ENCODE assay signal across 1 cellular context in genomic region chr21:42524341-42525227, GRCh38.
TF ChIP-seq lines count a peak whose summit lies in the region.

No MANE protein-coding gene starts in this region.

TF ChIP-seq in GM12878, 131 proteins besides CTCF, POLR2A, EP300 and RAD21 (continued from another document and continues in another):
- peak; percentile 53; the same call in 1 of the 2 replicates for TF ChIP-seq NKRF (conservative IDR thresholded peaks at IDR 0.05)
- TF ChIP-seq MTA2 (IDR thresholded peaks at IDR 0.05; ENCODE audit: low read depth), result peak; percentile 93
- 0 out of 2 replicates have a peak, but pooled peaks have one; percentile 22 for TF ChIP-seq MTA3 (IDR thresholded peaks at IDR 0.05; ENCODE audit: borderline replicate concordance, low read length)
- peak; percentile 79; the same call in 1 of the 2 replicates for TF ChIP-seq NFIC (IDR thresholded peaks at IDR 0.05; ENCODE audit: low read depth, low read length)
- TF ChIP-seq HDAC2 (IDR thresholded peaks at IDR 0.05), result no peak
- TF ChIP-seq ATF7 (IDR thresholded peaks at IDR 0.05; ENCODE audit: low read depth), result peak; percentile 99
- peak; percentile 46; the same call in 1 of the 2 replicates for TF ChIP-seq ZBTB40 (IDR thresholded peaks at IDR 0.05; ENCODE audit: borderline replicate concordance)
- TF ChIP-seq ATF2 (IDR thresholded peaks at IDR 0.05; ENCODE audit: low read length), result peak; percentile 89
- no peak for TF ChIP-seq KAT2A (conservative IDR thresholded peaks at IDR 0.05; ENCODE audit: control insufficient read depth, low read depth, low read length)
- TF ChIP-seq ZNF217 (IDR thresholded peaks at IDR 0.05), result peak; percentile 36; the same call in 1 of the 2 replicates
- TF ChIP-seq JUNB (IDR thresholded peaks at IDR 0.05), result peak; percentile 58
- 0 out of 2 replicates have a peak, but pooled peaks have one; percentile 63 for TF ChIP-seq SMARCA5 (IDR thresholded peaks at IDR 0.05)
- peak; percentile 57 for TF ChIP-seq IKZF1 (conservative IDR thresholded peaks at IDR 0.05)
- TF ChIP-seq FOXM1 (IDR thresholded peaks at IDR 0.05; ENCODE audit: low read depth, low read length), result peak; percentile 65; the same call in 1 of the 2 replicates
- no peak for TF ChIP-seq SREBF2 (IDR thresholded peaks at IDR 0.05; ENCODE audit: low read length)
- TF ChIP-seq RAD51 (IDR thresholded peaks at IDR 0.05), result peak; percentile 96
- no peak for TF ChIP-seq IRF4 (IDR thresholded peaks at IDR 0.05; ENCODE audit: low read depth, low read length)
- no peak for TF ChIP-seq ZNF384 (IDR thresholded peaks at IDR 0.05; ENCODE audit: borderline replicate concordance, low read depth, low read length)
- TF ChIP-seq ZNF274 (IDR thresholded peaks at IDR 0.05; ENCODE audit: insufficient read depth, insufficient read length), result no peak
- no peak for TF ChIP-seq NRF1 (conservative IDR thresholded peaks at IDR 0.05; ENCODE audit: low read depth, low read length)
- peak; percentile 82; the same call in 1 of the 2 replicates for TF ChIP-seq HDGF (IDR thresholded peaks at IDR 0.05)
- TF ChIP-seq PAX8 (IDR thresholded peaks at IDR 0.05), result no peak
- peak; percentile 69 for TF ChIP-seq USF1 (IDR thresholded peaks at IDR 0.05; ENCODE audit: borderline replicate concordance, extremely low read length, insufficient read depth, low read depth, low read length)
- no peak for TF ChIP-seq NFYA (IDR thresholded peaks at IDR 0.05; ENCODE audit: borderline replicate concordance, low read depth, low read length)
- TF ChIP-seq STAT1 (conservative IDR thresholded peaks at IDR 0.05), result no peak
- TF ChIP-seq TCF7 (IDR thresholded peaks at IDR 0.05; ENCODE audit: borderline replicate concordance), result no peak
- no peak for TF ChIP-seq SMC3 (IDR thresholded peaks at IDR 0.05; ENCODE audit: borderline replicate concordance, low read length)
- no peak for TF ChIP-seq E4F1 (IDR thresholded peaks at IDR 0.05; ENCODE audit: borderline replicate concordance, partially characterized antibody)
- no peak for TF ChIP-seq ELK1 (IDR thresholded peaks at IDR 0.05; ENCODE audit: low read depth, low read length)
- peak; percentile 11 for TF ChIP-seq BCL3 (IDR thresholded peaks at IDR 0.05; ENCODE audit: borderline replicate concordance, insufficient read depth, low read depth, low read length, poor library complexity, severe bottlenecking)
- peak; percentile 38; the same call in 1 of the 2 replicates for TF ChIP-seq DPF2 (IDR thresholded peaks at IDR 0.05)
- TF ChIP-seq CREB1 (IDR thresholded peaks at IDR 0.05; ENCODE audit: low read depth), result peak; percentile 69; the same call in 1 of the 2 replicates
- no peak for TF ChIP-seq SUPT20H (IDR thresholded peaks at IDR 0.05; ENCODE audit: borderline replicate concordance, control insufficient read depth, low read depth, low read length)
- peak in 1 of 2 experiments; percentile 62; a peak in 1 of 4 replicates for TF ChIP-seq CEBPB (IDR thresholded peaks at IDR 0.05; ENCODE audit: borderline replicate concordance in 1 of 2, low read depth in 2 of 2, low read length in 2 of 2)
- no peak for TF ChIP-seq NR2C1 (IDR thresholded peaks at IDR 0.05)
- TF ChIP-seq TCF3 (IDR thresholded peaks at IDR 0.05; ENCODE audit: borderline replicate concordance, insufficient read depth, low read depth, low read length), result no peak
- peak; percentile 70 to 91 for TF ChIP-seq BHLHE40 (IDR thresholded peaks at IDR 0.05; ENCODE audit: borderline replicate concordance in 1 of 2, low read depth in 2 of 2, low read length in 1 of 2)
- peak; percentile 76 for TF ChIP-seq CBFB (IDR thresholded peaks at IDR 0.05; ENCODE audit: low read depth)
- TF ChIP-seq ATF3 (IDR thresholded peaks at IDR 0.05; ENCODE audit: borderline replicate concordance, extremely low read depth, low read depth, low read length), result 0 out of 2 replicates have a peak, but pooled peaks have one; percentile 21
- TF ChIP-seq FOXK2 (IDR thresholded peaks at IDR 0.05), result no peak; the same call in 1 of the 2 replicates
- TF ChIP-seq CUX1 (IDR thresholded peaks at IDR 0.05; ENCODE audit: insufficient replicate concordance, low read depth, low read length), result no peak
- TF ChIP-seq SMAD5 (IDR thresholded peaks at IDR 0.05; ENCODE audit: low read depth), result no peak
- TF ChIP-seq BMI1 (IDR thresholded peaks at IDR 0.05; ENCODE audit: borderline replicate concordance), result peak; percentile 98
- TF ChIP-seq SIX5 (IDR thresholded peaks at IDR 0.05; ENCODE audit: low read depth, low read length, severe bottlenecking), result no peak
- TF ChIP-seq TARDBP (IDR thresholded peaks at IDR 0.05; ENCODE audit: borderline replicate concordance), result no peak
- peak; percentile 94 for TF ChIP-seq MEF2B (IDR thresholded peaks at IDR 0.05; ENCODE audit: partially characterized antibody, poor library complexity, severe bottlenecking)
